ENCODE assay signal across 8 cellular contexts in genomic region chr3:72274511-72275295, GRCh38.
DNase-seq lines count a peak whose midpoint lies in the region; ATAC-seq and TF ChIP-seq lines count a peak whose summit lies in the region.

No MANE protein-coding gene starts in this region.

- H3K4me3 ChIP-seq in cardiac fibroblast (replicated peaks in 1 of 2; ENCODE audit: low read depth in 2 of 2, low read length in 2 of 2) (peak overlapping the region; percentile 13 to 15), mesendoderm (ENCODE audit: low read length) (no peak overlapping the region)

- no peak overlapping the region for H3K18ac ChIP-seq in mesendoderm (ENCODE audit: low read length)

- H2BK15ac ChIP-seq in mesendoderm (replicated peaks; ENCODE audit: low read depth), result no peak overlapping the region

- no peak for DNase-seq in activated naive CD4-positive, alpha-beta T cell treated with anti-CD3 and anti-CD28 coated beads, Interleukin-2, amount 50 U/mL, for 16 hours
- DNase-seq in NCI-H524 treated with DMSO at 0.1 percent for 48 hours (lab: John Stamatoyannopoulos, UW) (peak; percentile 62), cardiac fibroblast (ENCODE audit: low read depth in 2 of 2) (peak; percentile 86), mesendoderm (peak; percentile 49), D341Med (ENCODE audit: low spot score) (no peak), NCI-H1105 (lab: John Stamatoyannopoulos, UW) (no peak)

- no peak overlapping the region for H2BK5ac ChIP-seq in mesendoderm (ENCODE audit: low read length)

- no peak overlapping the region for H3K27ac Mint-ChIP-seq in activated naive CD4-positive, alpha-beta T cell treated with anti-CD3 and anti-CD28 coated beads, Interleukin-2, amount 50 U/mL, for 24 hours

- H4K8ac ChIP-seq in mesendoderm (ENCODE audit: low read depth, low read length), result no peak overlapping the region

- no peak overlapping the region for H3K23ac ChIP-seq in mesendoderm (ENCODE audit: low read length)

- H3K4me1 Mint-ChIP-seq in activated naive CD4-positive, alpha-beta T cell treated with anti-CD3 and anti-CD28 coated beads, Interleukin-2, amount 50 U/mL, for 24 hours, result peaks cover 52% of the 10 kb centered on the region

- H3K4ac ChIP-seq in mesendoderm (ENCODE audit: low read depth, low read length), result no peak overlapping the region

- H4K5ac ChIP-seq in mesendoderm (ENCODE audit: low read length), result no peak overlapping the region

- no peaks in the 10 kb centered on the region for H3K36me3 Mint-ChIP-seq in activated naive CD4-positive, alpha-beta T cell treated with anti-CD3 and anti-CD28 coated beads, Interleukin-2, amount 50 U/mL, for 24 hours

- H3K4me2 ChIP-seq in mesendoderm (ENCODE audit: low read length), result no peak overlapping the region

- H3K56ac ChIP-seq in mesendoderm (ENCODE audit: low read length), result no peak overlapping the region

- no peak overlapping the region for H2AK5ac ChIP-seq in mesendoderm (ENCODE audit: low read length)

- ATAC-seq in HG02852 (IDR thresholded peaks at IDR 0.05; ENCODE audit: unreplicated experiment), result no peak

- no peak overlapping the region for H3K27ac ChIP-seq in mesendoderm (ENCODE audit: low read depth, low read length)

- no peaks in the 10 kb centered on the region for H3K79me2 ChIP-seq in mesendoderm (ENCODE audit: control insufficient read depth, insufficient read depth, low read length)

- no peak overlapping the region for H3K9ac ChIP-seq in mesendoderm (ENCODE audit: low read length)

- WGBS in mesendoderm (ENCODE audit: extremely low coverage, insufficient coverage, low lambda C conversion rate), result no CpG with 5 or more reads among the region's 11 CpGs

- H2BK120ac ChIP-seq in mesendoderm (ENCODE audit: low read depth, low read length), result no peak overlapping the region

- H3K27me3 ChIP-seq in mesendoderm (ENCODE audit: insufficient read depth, low read length, poor library complexity), result no peaks in the 10 kb centered on the region

- H3K4me3 Mint-ChIP-seq in activated naive CD4-positive, alpha-beta T cell treated with anti-CD3 and anti-CD28 coated beads, Interleukin-2, amount 50 U/mL, for 24 hours, result peak overlapping the region; percentile 40

- peaks cover 7% of the 10 kb centered on the region for H3K4me1 ChIP-seq in mesendoderm (ENCODE audit: control insufficient read depth, low read depth, low read length)

- H3K27me3 Mint-ChIP-seq in activated naive CD4-positive, alpha-beta T cell treated with anti-CD3 and anti-CD28 coated beads, Interleukin-2, amount 50 U/mL, for 24 hours, result no peaks in the 10 kb centered on the region

- no peaks in the 10 kb centered on the region for H3K79me1 ChIP-seq in mesendoderm (ENCODE audit: low read length)

- no peak for TF ChIP-seq CTCF in cardiac fibroblast (IDR thresholded peaks at IDR 0.05; ENCODE audit: low read depth, low read length)

- H3K9me3 Mint-ChIP-seq in activated naive CD4-positive, alpha-beta T cell treated with anti-CD3 and anti-CD28 coated beads, Interleukin-2, amount 50 U/mL, for 24 hours, result no peaks in the 10 kb centered on the region

- no peaks in the 10 kb centered on the region for H3K36me3 ChIP-seq in mesendoderm (ENCODE audit: control insufficient read depth, insufficient read depth, low read length)

Comparison
In these comparisons a context has a peak if more than half of its experiments do, and no peak if none do; other contexts are left out.
1. DNase-seq: peak in NCI-H524 treated with DMSO at 0.1 percent for 48 hours (single experiment), cardiac fibroblast (2 of 2) and mesendoderm (single experiment); none in activated naive CD4-positive, alpha-beta T cell treated with anti-CD3 and anti-CD28 coated beads, Interleukin-2, amount 50 U/mL, for 16 hours (single experiment), D341Med (single experiment) and NCI-H1105 (single experiment).